Comparison of ENCODE assay signal across 1 cellular context in the genomic region with DNA sequence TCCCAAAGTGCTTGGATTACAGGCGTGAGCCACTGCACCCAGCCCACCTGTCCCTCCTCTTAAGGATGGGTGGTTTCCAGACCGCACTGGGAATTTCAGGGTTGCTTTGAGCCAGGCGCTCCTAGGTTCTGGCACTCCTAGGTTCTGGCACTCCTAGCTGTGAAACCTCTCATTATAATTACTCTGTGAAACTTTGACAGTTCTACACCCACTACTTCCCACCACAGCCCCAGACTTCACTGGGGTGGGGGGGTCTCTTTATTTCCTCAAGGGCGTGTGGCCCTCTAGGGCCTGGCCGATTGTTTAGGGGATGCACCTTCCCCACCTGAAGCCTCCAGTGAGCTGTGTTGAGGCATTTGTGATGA.
TF ChIP-seq lines count a peak whose summit lies in the region.

No MANE protein-coding gene starts in this region.

TF ChIP-seq in HepG2, 621 proteins besides CTCF, POLR2A, EP300 and RAD21:
- TF ChIP-seq ZNF121 (CRISPR knock-in tag; IDR thresholded peaks at IDR 0.05) (0 out of 2 replicates have a peak, but pooled peaks have one; percentile 2), ZEB1 (IDR thresholded peaks at IDR 0.05; ENCODE audit: insufficient replicate concordance, low read depth) (no peak)
